ENCODE assay signal across 1 cellular context in the genomic region with DNA sequence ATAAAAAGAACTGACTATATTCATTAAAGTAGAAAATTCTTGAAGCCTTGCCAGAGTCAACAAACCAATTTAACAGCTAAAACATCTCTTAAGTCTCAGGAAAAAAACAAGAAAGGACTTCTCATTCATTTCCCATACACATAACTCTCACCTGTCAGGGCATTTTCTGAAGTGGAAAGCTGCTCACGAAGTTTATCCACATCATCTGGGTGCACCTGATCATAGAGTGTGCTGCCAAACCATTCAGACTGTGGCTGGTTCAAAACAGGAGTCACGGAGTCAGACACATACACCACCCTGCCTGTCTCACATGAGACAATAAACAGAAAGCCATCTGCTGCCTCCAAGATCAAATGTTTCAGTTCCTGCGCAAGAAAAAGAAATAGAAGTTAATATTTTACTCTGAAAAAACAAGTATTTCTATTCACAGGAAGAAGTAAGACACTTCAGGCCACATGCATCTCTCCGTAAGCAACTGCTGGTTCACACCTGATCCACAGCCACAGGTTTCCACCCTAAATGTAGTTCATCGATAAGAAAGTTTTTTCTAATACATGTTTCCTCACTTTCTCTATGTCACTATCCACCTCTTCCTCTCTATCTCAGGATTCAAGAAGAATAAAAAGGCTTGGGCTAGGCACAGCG.
TF ChIP-seq lines count a peak whose summit lies in the region.

No MANE protein-coding gene starts in this region.

TF ChIP-seq in SK-N-SH treated with all-trans-retinoic acid at 6 μM for 48 hours, 23 proteins besides CTCF, POLR2A, EP300 and RAD21 (continued from another document):
- TF ChIP-seq, protein P1, sequence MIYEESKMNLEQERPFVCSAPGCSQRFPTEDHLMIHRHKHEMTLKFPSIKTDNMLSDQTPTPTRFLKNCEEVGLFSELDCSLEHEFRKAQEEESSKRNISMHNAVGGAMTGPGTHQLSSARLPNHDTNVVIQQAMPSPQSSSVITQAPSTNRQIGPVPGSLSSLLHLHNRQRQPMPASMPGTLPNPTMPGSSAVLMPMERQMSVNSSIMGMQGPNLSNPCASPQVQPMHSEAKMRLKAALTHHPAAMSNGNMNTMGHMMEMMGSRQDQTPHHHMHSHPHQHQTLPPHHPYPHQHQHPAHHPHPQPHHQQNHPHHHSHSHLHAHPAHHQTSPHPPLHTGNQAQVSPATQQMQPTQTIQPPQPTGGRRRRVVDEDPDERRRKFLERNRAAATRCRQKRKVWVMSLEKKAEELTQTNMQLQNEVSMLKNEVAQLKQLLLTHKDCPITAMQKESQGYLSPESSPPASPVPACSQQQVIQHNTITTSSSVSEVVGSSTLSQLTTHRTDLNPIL (CRISPR knock-in tag; IDR thresholded peaks at IDR 0.05; ENCODE audit: low read depth), result no peak
- TF ChIP-seq SNAI2 (CRISPR knock-in tag; IDR thresholded peaks at IDR 0.05), result no peak
- TF ChIP-seq ZNF8 (CRISPR knock-in tag; IDR thresholded peaks at IDR 0.05), result no peak
- TF ChIP-seq ZC3H10 (CRISPR knock-in tag; IDR thresholded peaks at IDR 0.05), result no peak
- TF ChIP-seq OSR1 (CRISPR knock-in tag; IDR thresholded peaks at IDR 0.05), result no peak
- no peak for TF ChIP-seq ZNF70 (CRISPR knock-in tag; IDR thresholded peaks at IDR 0.05)
- TF ChIP-seq, protein P2, sequence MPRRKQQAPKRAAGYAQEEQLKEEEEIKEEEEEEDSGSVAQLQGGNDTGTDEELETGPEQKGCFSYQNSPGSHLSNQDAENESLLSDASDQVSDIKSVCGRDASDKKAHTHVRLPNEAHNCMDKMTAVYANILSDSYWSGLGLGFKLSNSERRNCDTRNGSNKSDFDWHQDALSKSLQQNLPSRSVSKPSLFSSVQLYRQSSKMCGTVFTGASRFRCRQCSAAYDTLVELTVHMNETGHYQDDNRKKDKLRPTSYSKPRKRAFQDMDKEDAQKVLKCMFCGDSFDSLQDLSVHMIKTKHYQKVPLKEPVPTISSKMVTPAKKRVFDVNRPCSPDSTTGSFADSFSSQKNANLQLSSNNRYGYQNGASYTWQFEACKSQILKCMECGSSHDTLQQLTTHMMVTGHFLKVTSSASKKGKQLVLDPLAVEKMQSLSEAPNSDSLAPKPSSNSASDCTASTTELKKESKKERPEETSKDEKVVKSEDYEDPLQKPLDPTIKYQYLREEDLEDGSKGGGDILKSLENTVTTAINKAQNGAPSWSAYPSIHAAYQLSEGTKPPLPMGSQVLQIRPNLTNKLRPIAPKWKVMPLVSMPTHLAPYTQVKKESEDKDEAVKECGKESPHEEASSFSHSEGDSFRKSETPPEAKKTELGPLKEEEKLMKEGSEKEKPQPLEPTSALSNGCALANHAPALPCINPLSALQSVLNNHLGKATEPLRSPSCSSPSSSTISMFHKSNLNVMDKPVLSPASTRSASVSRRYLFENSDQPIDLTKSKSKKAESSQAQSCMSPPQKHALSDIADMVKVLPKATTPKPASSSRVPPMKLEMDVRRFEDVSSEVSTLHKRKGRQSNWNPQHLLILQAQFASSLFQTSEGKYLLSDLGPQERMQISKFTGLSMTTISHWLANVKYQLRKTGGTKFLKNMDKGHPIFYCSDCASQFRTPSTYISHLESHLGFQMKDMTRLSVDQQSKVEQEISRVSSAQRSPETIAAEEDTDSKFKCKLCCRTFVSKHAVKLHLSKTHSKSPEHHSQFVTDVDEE (CRISPR knock-in tag; IDR thresholded peaks at IDR 0.05), result no peak
- TF ChIP-seq PATZ1 (CRISPR knock-in tag; IDR thresholded peaks at IDR 0.05; ENCODE audit: borderline replicate concordance), result no peak
